ENCODE assay signal across 8 cellular contexts in the genomic region with DNA sequence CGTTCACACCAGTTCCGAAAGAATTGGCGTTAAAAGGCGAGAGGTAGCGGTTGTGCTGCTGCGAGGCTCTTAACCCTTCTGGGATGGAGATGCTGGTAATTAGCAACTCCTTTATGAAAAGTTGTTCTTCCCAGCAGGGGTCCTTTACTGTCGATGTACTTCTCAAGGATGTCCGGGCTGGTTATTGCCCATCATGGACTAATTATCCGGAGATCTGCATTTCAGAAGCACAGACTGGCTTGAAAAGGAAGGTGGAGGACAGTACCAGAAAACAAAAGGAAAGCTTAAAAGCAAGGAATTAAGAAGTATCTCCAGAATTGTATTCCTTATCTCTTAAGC. TPM values are rescaled to one million over a fixed set of nuclear protein-coding genes. Genes with fewer than 3 reads are reported as not detected.
DNase-seq lines count a peak whose midpoint lies in the region; ATAC-seq and TF ChIP-seq lines count a peak whose summit lies in the region.

No MANE protein-coding gene starts in this region.

- H3K36me3 Mint-ChIP-seq in CD4-positive, alpha-beta memory T cell = no peaks in the 10 kb centered on the region
- H3K36me3 Mint-ChIP-seq in IgD-negative memory B cell (no peaks in the 10 kb centered on the region), neural crest cell (ENCODE audit: low read depth) (no peaks in the 10 kb centered on the region)
- H3K36me3 Mint-ChIP-seq in dendritic cell treated with granulocyte-macrophage colony-stimulating factor and Interleukin-4, amounts not matched to agents 40 ng/mL and 50 ng/mL, for 4 days (ENCODE audit: low read depth) = peaks cover 15% of the 10 kb centered on the region

- peaks cover 14% of the 10 kb centered on the region for H3K4me1 ChIP-seq in CD4-positive, alpha-beta memory T cell (ENCODE audit: insufficient read depth, low read length)

- CTCF ChIA-PET in CD4-positive, alpha-beta memory T cell (lab: Charles Lee; ENCODE audit: partially characterized antibody) = no interaction called here

- peaks cover 0 to 2% (median 0%) of the 10 kb centered on the region in 8 donors for H3K9me3 Mint-ChIP-seq in CD4-positive, alpha-beta memory T cell
- no peaks in the 10 kb centered on the region for H3K9me3 Mint-ChIP-seq in IgD-negative memory B cell
- no peaks in the 10 kb centered on the region for H3K9me3 Mint-ChIP-seq in dendritic cell treated with granulocyte-macrophage colony-stimulating factor and Interleukin-4, amounts not matched to agents 40 ng/mL and 50 ng/mL, for 4 days
- no peaks in the 10 kb centered on the region for H3K9me3 Mint-ChIP-seq in neural crest cell

- H3K4me3 ChIP-seq in CD4-positive, alpha-beta memory T cell (ENCODE audit: low read length in 2 of 2) = peak overlapping the region; percentile 19 to 36

- peaks cover 9 to 18% (median 14%) of the 10 kb centered on the region in 4 donors for H3K4me1 Mint-ChIP-seq in CD4-positive, alpha-beta memory T cell
- H3K4me1 Mint-ChIP-seq in IgD-negative memory B cell (peaks cover 2 to 14% (median 11%) of the 10 kb centered on the region in 3 donors), neural crest cell (peaks cover 23% of the 10 kb centered on the region)
- peaks cover 28% of the 10 kb centered on the region for H3K4me1 Mint-ChIP-seq in dendritic cell treated with granulocyte-macrophage colony-stimulating factor and Interleukin-4, amounts not matched to agents 40 ng/mL and 50 ng/mL, for 4 days (ENCODE audit: low read depth)

- H3K27me3 Mint-ChIP-seq in CD4-positive, alpha-beta memory T cell = peaks cover 38 to 47% of the 10 kb centered on the region in 2 donors
- H3K27me3 Mint-ChIP-seq in IgD-negative memory B cell = peaks cover 30% of the 10 kb centered on the region
- peaks cover 20% of the 10 kb centered on the region for H3K27me3 Mint-ChIP-seq in dendritic cell treated with granulocyte-macrophage colony-stimulating factor and Interleukin-4, amounts not matched to agents 40 ng/mL and 50 ng/mL, for 4 days
- H3K27me3 Mint-ChIP-seq in neural crest cell (ENCODE audit: low read depth) = peaks cover 82% of the 10 kb centered on the region

- H3K27ac Mint-ChIP-seq in CD4-positive, alpha-beta memory T cell = peak overlapping the region in 1 of 7 donors; percentile 41
- H3K27ac Mint-ChIP-seq in IgD-negative memory B cell (no peak overlapping the region), neural crest cell (ENCODE audit: unreplicated experiment) (no peak overlapping the region)
- peak overlapping the region; percentile 73 for H3K27ac Mint-ChIP-seq in dendritic cell treated with granulocyte-macrophage colony-stimulating factor and Interleukin-4, amounts not matched to agents 40 ng/mL and 50 ng/mL, for 4 days

- no peaks in the 10 kb centered on the region for H3K9me3 ChIP-seq in CD4-positive, alpha-beta memory T cell (ENCODE audit: control insufficient read depth in 1 of 2, low read length in 2 of 2)

- no peaks in the 10 kb centered on the region for H3K36me3 ChIP-seq in CD4-positive, alpha-beta memory T cell (ENCODE audit: insufficient read depth, low read length)

- peak in 2 of 5 donors; percentile 1 for DNase-seq in CD4-positive, alpha-beta memory T cell
- DNase-seq in neural crest cell (ENCODE audit: low read depth, low spot score) (no peak), middle frontal gyrus (ENCODE audit: extremely low spot score, low spot score) (no peak), NOMO-1 treated with dmso at 0.1 percent for 144 hours (lab: John Stamatoyannopoulos, UW; ENCODE audit: unreplicated experiment) (no peak)
- DNase-seq in activated CD8-positive, alpha-beta memory T cell treated with anti-CD3 and anti-CD28 coated beads for 24 hours = no peak

- H3K27ac ChIP-seq in CD4-positive, alpha-beta memory T cell (ENCODE audit: low read depth, low read length) = no peak overlapping the region

- peaks cover 5% of the 10 kb centered on the region for H3K27me3 ChIP-seq in CD4-positive, alpha-beta memory T cell (ENCODE audit: insufficient read depth, low read length)

- H3K4me3 Mint-ChIP-seq in CD4-positive, alpha-beta memory T cell = peak overlapping the region; percentile 80 to 94 (median 84)
- H3K4me3 Mint-ChIP-seq in IgD-negative memory B cell (peak overlapping the region; percentile 80 to 89 (median 84)), neural crest cell (peak overlapping the region; percentile 88)
- H3K4me3 Mint-ChIP-seq in dendritic cell treated with granulocyte-macrophage colony-stimulating factor and Interleukin-4, amounts not matched to agents 40 ng/mL and 50 ng/mL, for 4 days = peak overlapping the region; percentile 87

- no peak for TF ChIP-seq CTCF in neural crest cell (conservative IDR thresholded peaks at IDR 0.05)

- no peak for ATAC-seq in HG02884 (IDR thresholded peaks at IDR 0.05; ENCODE audit: unreplicated experiment)

- POLR2A ChIA-PET in CD4-positive, alpha-beta memory T cell (lab: Charles Lee; ENCODE audit: partially characterized antibody) = no interaction called here

- intact Hi-C loops in CD4-positive, alpha-beta memory T cell (cut with micrococcal nuclease) = no loop called here
- intact Hi-C loops in dendritic cell treated with granulocyte-macrophage colony-stimulating factor and Interleukin-4, amounts not matched to agents 40 ng/mL and 50 ng/mL, for 4 days (cut with micrococcal nuclease) = loop anchor here (2.0 kb wide), 2 partner anchors 13 to 59 kb away; no protein-coding TSS in a partner anchor

RNA-seq across cellular contexts. Expression of a gene that starts 1.4 kb away (rescaled TPM):
- total RNA-seq in CD4-positive, alpha-beta memory T cell = 1 to 10 TPM; 1.3 to 1.9 TPM
- polyA plus RNA-seq in CD4-positive, alpha-beta memory T cell = not detected
- 0.38 TPM for polyA plus RNA-seq in IgD-negative memory B cell
- total RNA-seq in neural crest cell = 10.5 and 12.0 TPM in 2 replicates
